Comparison of ENCODE assay signal across 23 cellular contexts in genomic region chr3:72317491-72317890, GRCh38.
DNase-seq lines count a peak whose midpoint lies in the region; ATAC-seq and TF ChIP-seq lines count a peak whose summit lies in the region.
"Had no signal": no experiment of that assay in that cellular context is flagged by ENCODE, and none has a peak within 500 bp of the region (broad histone marks: within the 10 kb centered on the region; RNA-seq: fewer than 3 reads in every experiment).

No MANE protein-coding gene starts in this region.

- no peak overlapping the region for H3K27ac ChIP-seq in BLaER1
- H3K27ac ChIP-seq in VCaP = peak overlapping the region; percentile 90
- H3K27ac ChIP-seq: ascending aorta, uterus, WERI-Rb-1 had no signal

- no peak overlapping the region for H3K4me3 Mint-ChIP-seq in nephron
- H3K4me3 Mint-ChIP-seq: activated CD4-positive, alpha-beta memory T cell treated with anti-CD3 and anti-CD28 coated beads for 36 hours; activated naive CD4-positive, alpha-beta T cell treated with anti-CD3 and anti-CD28 coated beads for 36 hours; CD8-positive, alpha-beta T cell; mesothelial cell of epicardium; nephron progenitor cell had no signal

- H3K4me1 ChIP-seq in BLaER1 = peaks cover 37% of the 10 kb centered on the region
- H3K4me1 ChIP-seq: uterus had no signal

- H3K9me3 Mint-ChIP-seq in nephron = no peaks in the 10 kb centered on the region
- H3K9me3 Mint-ChIP-seq: activated CD4-positive, alpha-beta memory T cell treated with anti-CD3 and anti-CD28 coated beads for 36 hours; activated naive CD4-positive, alpha-beta T cell treated with anti-CD3 and anti-CD28 coated beads for 36 hours; CD8-positive, alpha-beta T cell; nephron progenitor cell had no signal

- peak overlapping the region in 2 of 3 experiments; percentile 3 to 28 for H3K27ac Mint-ChIP-seq in nephron
- H3K27ac Mint-ChIP-seq: activated CD4-positive, alpha-beta memory T cell treated with anti-CD3 and anti-CD28 coated beads for 36 hours; activated naive CD4-positive, alpha-beta T cell treated with anti-CD3 and anti-CD28 coated beads for 36 hours; CD8-positive, alpha-beta T cell had no signal

- H3K27me3 Mint-ChIP-seq in nephron (ENCODE audit: low read depth) = peaks cover 19% of the 10 kb centered on the region
- H3K27me3 Mint-ChIP-seq: activated CD4-positive, alpha-beta memory T cell treated with anti-CD3 and anti-CD28 coated beads for 36 hours had no signal

- H3K9me3 ChIP-seq in BLaER1 = 0 out of 2 replicates have a peak, but pooled peaks cover 4% of the 10 kb centered on the region
- H3K9me3 ChIP-seq: ascending aorta, uterus had no signal

- H3K36me3 ChIP-seq in BLaER1 = no peaks in the 10 kb centered on the region
- H3K36me3 ChIP-seq: ascending aorta, uterus, WERI-Rb-1 had no signal

- DNase-seq in Right ventricle myocardium superior (no peak), D341Med (ENCODE audit: low spot score) (no peak), DMS 273 (lab: John Stamatoyannopoulos, UW; ENCODE audit: unreplicated experiment) (no peak), GM19238 (ENCODE audit: insufficient read length, low spot score) (no peak), NK-92 (lab: John Stamatoyannopoulos, UW; ENCODE audit: unreplicated experiment) (no peak)
- DNase-seq: activated CD4-positive, alpha-beta memory T cell treated with anti-CD3 and anti-CD28 coated beads for 36 hours; activated naive CD4-positive, alpha-beta T cell treated with anti-CD3 and anti-CD28 coated beads for 36 hours; activated T-cell treated with anti-CD3 and anti-CD28 coated beads for 4 hours; CD8-positive, alpha-beta T cell; DMS79; NCI-H524; nephron progenitor cell; SHP77 treated with DMSO at 0.1 percent for 48 hours; stimulated activated CD4-positive, alpha-beta T cell treated with anti-CD3 and anti-CD28 coated beads, Interleukin-12 subunit alpha, Interleukin-12 subunit beta, amount 100 ng/mL, for 4 hours; substantia nigra; T-helper 1 cell; uterus; WERI-Rb-1 had no signal

- 0 out of 2 replicates have a peak overlapping the region, but pooled peaks have one; percentile 8 for H3K4me2 ChIP-seq in BLaER1

- intact Hi-C loops in Right ventricle myocardium superior (cut with DNase I) = no loop called here

- H4K20me1 ChIP-seq in BLaER1 = no peaks in the 10 kb centered on the region

- no peak overlapping the region for H3K9ac ChIP-seq in BLaER1

- no peak for TF ChIP-seq CTCF in VCaP (conservative IDR thresholded peaks at IDR 0.05)
- TF ChIP-seq CTCF in nephron (IDR thresholded peaks at IDR 0.05; ENCODE audit: unreplicated experiment in 3 of 3) = no peak

- H3K27me3 ChIP-seq in BLaER1 = no peaks in the 10 kb centered on the region
- H3K27me3 ChIP-seq: ascending aorta, uterus had no signal

- H3K4me1 Mint-ChIP-seq in nephron = peaks cover 19% of the 10 kb centered on the region

- no peak overlapping the region for H3K4me3 ChIP-seq in BLaER1
- H3K4me3 ChIP-seq: ascending aorta, uterus had no signal

- peak; percentile 59 for ATAC-seq in Right ventricle myocardium superior (ENCODE audit: poor library complexity)
- ATAC-seq: CD8-positive, alpha-beta T cell had no signal

- no peaks in the 10 kb centered on the region for H3K36me3 Mint-ChIP-seq in nephron (ENCODE audit: low read depth)
- H3K36me3 Mint-ChIP-seq: activated CD4-positive, alpha-beta memory T cell treated with anti-CD3 and anti-CD28 coated beads for 36 hours; CD8-positive, alpha-beta T cell; mesothelial cell of epicardium had no signal
